8 cellular contexts compared by ENCODE assay signal in genomic region chr4:182918791-182919302, GRCh38. TPM values are rescaled to one million over a fixed set of nuclear protein-coding genes. Genes with fewer than 3 reads are reported as not detected.
DNase-seq lines count a peak whose midpoint lies in the region; ATAC-seq, FAIRE-seq and TF ChIP-seq lines count a peak whose summit lies in the region.

No MANE protein-coding gene starts in this region.

- H3K4me1 Mint-ChIP-seq in activated CD4-positive, alpha-beta T cell treated with anti-CD3 and anti-CD28 coated beads, Interleukin-2, amount 10 ng/mL, durations not matched to agents 24 days and 14 days: peaks cover 36% of the 10 kb centered on the region

- H3K36me3 ChIP-seq in parathyroid adenoma (ENCODE audit: control insufficient read depth, insufficient read depth, low read length): no peaks in the 10 kb centered on the region
- peaks cover 0 to 13% of the 10 kb centered on the region in 2 donors for H3K36me3 ChIP-seq in left lung
- peaks cover 0 to 7% (median 0%) of the 10 kb centered on the region in 3 donors for H3K36me3 ChIP-seq in pancreas
- peaks cover 0 to 16% (median 7%) of the 10 kb centered on the region in 3 donors for H3K36me3 ChIP-seq in esophagus squamous epithelium

- FAIRE-seq in pancreas (lab: Jason Lieb, UNC): no peak

- WGBS in pancreas, 2 donors: 89 to 97% methylated on average over 7 of the region's 7 CpGs
- 69 to 77% methylated on average over 7 of the region's 7 CpGs for WGBS in esophagus squamous epithelium, 2 donors

- H3K9ac ChIP-seq in parathyroid adenoma: no peak overlapping the region

- H3K27ac Mint-ChIP-seq in activated CD4-positive, alpha-beta T cell treated with anti-CD3 and anti-CD28 coated beads, Interleukin-2, amount 10 ng/mL, durations not matched to agents 24 days and 14 days: peak overlapping the region; percentile 89

- peak overlapping the region; percentile 72 for H3K4me3 Mint-ChIP-seq in activated CD4-positive, alpha-beta T cell treated with anti-CD3 and anti-CD28 coated beads, Interleukin-2, amount 10 ng/mL, durations not matched to agents 24 days and 14 days

- H3K27me3 ChIP-seq in parathyroid adenoma (ENCODE audit: control insufficient read depth, insufficient read depth, low read length) (no peaks in the 10 kb centered on the region), left lung (no peaks in the 10 kb centered on the region), pancreas (no peaks in the 10 kb centered on the region), esophagus squamous epithelium (no peaks in the 10 kb centered on the region)

- no peak for TF ChIP-seq POLR2A in esophagus squamous epithelium (IDR thresholded peaks at IDR 0.05)

- H3K36me3 Mint-ChIP-seq in activated CD4-positive, alpha-beta T cell treated with anti-CD3 and anti-CD28 coated beads, Interleukin-2, amount 10 ng/mL, durations not matched to agents 24 days and 14 days (ENCODE audit: low read depth): peaks cover 17% of the 10 kb centered on the region

- peak overlapping the region; percentile 22 for H2AFZ ChIP-seq in parathyroid adenoma

- no peaks in the 10 kb centered on the region for H3K9me3 Mint-ChIP-seq in activated CD4-positive, alpha-beta T cell treated with anti-CD3 and anti-CD28 coated beads, Interleukin-2, amount 10 ng/mL, durations not matched to agents 24 days and 14 days

- no peaks in the 10 kb centered on the region for H3K79me2 ChIP-seq in parathyroid adenoma

- H3K9me3 ChIP-seq in parathyroid adenoma (ENCODE audit: control insufficient read depth, low read length) (no peaks in the 10 kb centered on the region), left lung (no peaks in the 10 kb centered on the region), pancreas (no peaks in the 10 kb centered on the region), esophagus squamous epithelium (no peaks in the 10 kb centered on the region)

- TF ChIP-seq CTCF in parathyroid adenoma (IDR thresholded peaks at IDR 0.05): no peak
- no peak for TF ChIP-seq CTCF in left lung (IDR thresholded peaks at IDR 0.05)
- no peak for TF ChIP-seq CTCF in pancreas (IDR thresholded peaks at IDR 0.05)
- no peak for TF ChIP-seq CTCF in esophagus squamous epithelium (IDR thresholded peaks at IDR 0.05)

- peak; percentile 18 for ATAC-seq in GM19025 (IDR thresholded peaks at IDR 0.05; ENCODE audit: low read depth, unreplicated experiment)
- peak; percentile 20 for ATAC-seq in HG03045 (IDR thresholded peaks at IDR 0.05; ENCODE audit: unreplicated experiment)
- ATAC-seq in left lung: no peak
- no peak for ATAC-seq in pancreas

- H3K27me3 Mint-ChIP-seq in activated CD4-positive, alpha-beta T cell treated with anti-CD3 and anti-CD28 coated beads, Interleukin-2, amount 10 ng/mL, durations not matched to agents 24 days and 14 days: peaks cover 13% of the 10 kb centered on the region

- no peaks in the 10 kb centered on the region for H3K4me1 ChIP-seq in parathyroid adenoma
- peaks cover 5 to 22% of the 10 kb centered on the region in 2 donors for H3K4me1 ChIP-seq in left lung
- H3K4me1 ChIP-seq in pancreas: peaks cover 0 to 19% (median 17%) of the 10 kb centered on the region in 3 donors
- peaks cover 7 to 21% (median 13%) of the 10 kb centered on the region in 3 donors for H3K4me1 ChIP-seq in esophagus squamous epithelium

- DNase-seq in activated CD4-positive, alpha-beta T cell treated with anti-CD3 and anti-CD28 coated beads, Interleukin-2, amount 10 ng/mL, durations not matched to agents 24 days and 14 days: peak; percentile 74
- DNase-seq in left lung (no peak), pancreas (no peak), esophagus squamous epithelium (lab: John Stamatoyannopoulos, UW) (no peak), NCI-H524 (lab: John Stamatoyannopoulos, UW) (no peak)

- no peak overlapping the region for H3K4me2 ChIP-seq in parathyroid adenoma (ENCODE audit: low read length)

- H3K4me3 ChIP-seq in parathyroid adenoma (ENCODE audit: low read depth, low read length) (no peak overlapping the region), left lung (no peak overlapping the region), pancreas (no peak overlapping the region), esophagus squamous epithelium (no peak overlapping the region)

- H3K27ac ChIP-seq in parathyroid adenoma: no peak overlapping the region
- no peak overlapping the region for H3K27ac ChIP-seq in left lung
- peak overlapping the region in 2 of 4 donors; percentile 87 to 98 for H3K27ac ChIP-seq in pancreas
- peak overlapping the region in 1 of 4 donors; percentile 97 for H3K27ac ChIP-seq in esophagus squamous epithelium

- intact Hi-C loops in activated CD4-positive, alpha-beta T cell treated with anti-CD3 and anti-CD28 coated beads, Interleukin-2, amount 10 ng/mL, durations not matched to agents 24 days and 14 days (cut with micrococcal nuclease): loop anchor here (2.0 to 5.0 kb wide), 4 partner anchors 58 to 526 kb away; partner anchors contain the start of gene CDKN2AIP
- intact Hi-C loops in left lung (cut with DNase I): no loop called here
- intact Hi-C loops in pancreas (cut with DNase I): no loop called here
- intact Hi-C loops in esophagus squamous epithelium (cut with DNase I): no loop called here

RNA-seq across cellular contexts. Expression of gene DCTD, which starts 1.7 kb away (rescaled TPM):
- total RNA-seq in activated CD4-positive, alpha-beta T cell treated with anti-CD3 and anti-CD28 coated beads, Interleukin-2, amount 10 ng/mL, durations not matched to agents 24 days and 14 days: 125 and 129 TPM in 2 replicates
- 10 to 100 TPM; 83.4 to 96.9 TPM for total RNA-seq in left lung
- 10 to 100 TPM; 42.0 to 65.2 (median 48.8) TPM for total RNA-seq in pancreas
- 10 to 100 TPM; 28.0 to 41.6 TPM for polyA plus RNA-seq in pancreas
- 10 to 100 TPM; 43.6 to 72.9 (median 57.2) TPM for total RNA-seq in esophagus squamous epithelium

Comparison
In these comparisons a context has a peak if more than half of its experiments do, and no peak if none do; other contexts are left out.
1. ATAC-seq: peak in GM19025 (single experiment) and HG03045 (single experiment); none in left lung (single experiment) and pancreas (0 of 4).